ENCODE assay signal across 12 cellular contexts in the genomic region with DNA sequence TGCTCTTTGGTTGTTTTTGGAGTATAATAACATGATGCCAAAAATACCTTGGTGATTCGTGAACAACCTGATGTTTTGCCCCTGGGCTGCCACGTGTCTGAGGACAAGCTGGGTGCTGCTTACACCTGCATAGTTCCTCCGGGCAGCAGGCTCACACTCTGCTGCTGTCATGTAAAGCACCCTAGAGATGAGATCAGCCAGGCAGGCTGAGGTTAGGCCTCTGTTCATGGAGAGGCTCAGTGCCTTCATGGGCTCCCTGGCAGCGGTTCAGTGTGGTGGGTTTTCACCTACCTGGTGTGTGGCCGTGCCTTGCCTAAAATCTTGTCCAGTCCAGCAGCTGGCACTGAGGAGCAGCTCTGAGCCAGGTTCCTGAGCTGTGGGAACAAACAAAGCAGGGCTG.
DNase-seq lines count a peak whose midpoint lies in the region; ATAC-seq, FAIRE-seq and TF ChIP-seq lines count a peak whose summit lies in the region.
"Had no signal": no experiment of that assay in that cellular context is flagged by ENCODE, and none has a peak within 500 bp of the region (broad histone marks: within the 10 kb centered on the region; RNA-seq: fewer than 3 reads in every experiment).

No MANE protein-coding gene starts in this region.

- intact Hi-C loops in CD4-positive, alpha-beta T cell (cut with DNase I, micrococcal nuclease), result loop anchor here (1.0 to 10.0 kb wide), 6 partner anchors 30 to 460 kb away; partner anchors contain the start of gene DYNLT1 (in 1 of the 2)
- intact Hi-C loops in left ventricle myocardium inferior (cut with micrococcal nuclease), result no loop called here
- intact Hi-C loops in esophagus squamous epithelium (cut with DNase I), result loop anchor here (5.0 kb wide), 1 partner anchor 93 kb away; no protein-coding TSS in a partner anchor

- H3K36me3 ChIP-seq in left ventricle myocardium inferior, result no peaks in the 10 kb centered on the region
- no peaks in the 10 kb centered on the region for H3K36me3 ChIP-seq in esophagus squamous epithelium

- no peak for FAIRE-seq in GM12892 (lab: Jason Lieb, UNC)

- 43% methylated on average over 3 of the region's 5 CpGs; no CpG with 5 or more reads in 1 of the 2 donors for WGBS in esophagus squamous epithelium, 2 donors

- H3K4me1 Mint-ChIP-seq in CD4-positive, alpha-beta T cell (ENCODE audit: low read depth), result peaks cover 85% of the 10 kb centered on the region

- H3K27ac Mint-ChIP-seq in CD4-positive, alpha-beta T cell, result peak overlapping the region; percentile 38
- H3K27ac Mint-ChIP-seq: dendritic cell treated with granulocyte-macrophage colony-stimulating factor and Interleukin-4, amounts not matched to agents 40 ng/mL and 50 ng/mL, for 4 days; nephron had no signal

- H3K4me1 ChIP-seq in foreskin keratinocyte (peaks cover 11% of the 10 kb centered on the region), left ventricle myocardium inferior (peaks cover 11% of the 10 kb centered on the region), esophagus squamous epithelium (peaks cover 0 to 49% (median 15%) of the 10 kb centered on the region in 3 donors)

- POLR2A ChIA-PET in CD4-positive, alpha-beta T cell (lab: Charles Lee), result interaction anchor here (0.8 to 4.8 kb wide), 7 partner anchors 30 to 96 kb away, joined by 3 to 46 read pairs (median 10); partner anchors contain the start of gene TAGAP

- no peaks in the 10 kb centered on the region for H3K27me3 Mint-ChIP-seq in CD4-positive, alpha-beta T cell
- H3K27me3 Mint-ChIP-seq: dendritic cell treated with granulocyte-macrophage colony-stimulating factor and Interleukin-4, amounts not matched to agents 40 ng/mL and 50 ng/mL, for 4 days had no signal

- ATAC-seq in CD4-positive, alpha-beta T cell (ENCODE audit: poor library complexity), result no peak
- peak; percentile 81 for ATAC-seq in foreskin keratinocyte

- peak; percentile 45; the same call in 1 of the 2 replicates for TF ChIP-seq POLR2A in GM12892 (IDR thresholded peaks at IDR 0.05; ENCODE audit: low read depth, low read length)
- TF ChIP-seq POLR2A in esophagus squamous epithelium (IDR thresholded peaks at IDR 0.05), result peak in 1 of 4 donors; percentile 36

- H3K9me3 ChIP-seq in CD4-positive, alpha-beta T cell (ENCODE audit: control insufficient read depth, low read length), result no peaks in the 10 kb centered on the region
- H3K9me3 ChIP-seq in left ventricle myocardium inferior (replicated peaks) (no peaks in the 10 kb centered on the region), esophagus squamous epithelium (no peaks in the 10 kb centered on the region)
- H3K9me3 ChIP-seq: SK-N-SH had no signal

- DNase-seq in CD4-positive, alpha-beta T cell, result no peak
- DNase-seq in GM12892 (ENCODE audit: insufficient read length) (no peak), SHP77 (lab: John Stamatoyannopoulos, UW) (peak; percentile 41 to 60), foreskin keratinocyte (peak; percentile 74 to 88), AG08396 (ENCODE audit: low spot score) (no peak), left ventricle myocardium inferior (no peak), esophagus squamous epithelium (lab: John Stamatoyannopoulos, UW) (no peak), putamen (ENCODE audit: low spot score) (no peak)
- DNase-seq: NCI-H2029, SK-N-SH had no signal

- peak overlapping the region; percentile 34 for H3K4me3 Mint-ChIP-seq in CD4-positive, alpha-beta T cell
- H3K4me3 Mint-ChIP-seq: dendritic cell treated with granulocyte-macrophage colony-stimulating factor and Interleukin-4, amounts not matched to agents 40 ng/mL and 50 ng/mL, for 4 days; nephron had no signal

- no peaks in the 10 kb centered on the region for H3K36me3 Mint-ChIP-seq in CD4-positive, alpha-beta T cell (ENCODE audit: low read depth)

- TF ChIP-seq CTCF in CD4-positive, alpha-beta T cell (IDR thresholded peaks at IDR 0.05), result no peak
- TF ChIP-seq CTCF in foreskin keratinocyte (conservative IDR thresholded peaks at IDR 0.05), result no peak
- TF ChIP-seq CTCF in left ventricle myocardium inferior (IDR thresholded peaks at IDR 0.05; ENCODE audit: borderline replicate concordance), result no peak
- TF ChIP-seq CTCF in esophagus squamous epithelium (IDR thresholded peaks at IDR 0.05), result no peak

- H3K9me3 Mint-ChIP-seq in CD4-positive, alpha-beta T cell, result no peaks in the 10 kb centered on the region
- H3K9me3 Mint-ChIP-seq: dendritic cell treated with granulocyte-macrophage colony-stimulating factor and Interleukin-4, amounts not matched to agents 40 ng/mL and 50 ng/mL, for 4 days; nephron had no signal

- CTCF ChIA-PET in CD4-positive, alpha-beta T cell (lab: Charles Lee), result interaction anchor here (0.8 to 8.8 kb wide), 10 partner anchors 30 to 105 kb away, joined by 3 to 77 read pairs (median 8); partner anchors contain the start of genes RSPH3 and TAGAP

- H3K27me3 ChIP-seq in CD4-positive, alpha-beta T cell (ENCODE audit: control insufficient read depth, insufficient read depth, low read length), result no peaks in the 10 kb centered on the region
- H3K27me3 ChIP-seq in foreskin keratinocyte (peaks cover 11% of the 10 kb centered on the region), left ventricle myocardium inferior (ENCODE audit: low read depth) (peaks cover 13% of the 10 kb centered on the region), esophagus squamous epithelium (no peaks in the 10 kb centered on the region)

- peak overlapping the region; percentile 55 for H3K27ac ChIP-seq in CD4-positive, alpha-beta T cell (ENCODE audit: low read depth, low read length)
- H3K27ac ChIP-seq in foreskin keratinocyte, result no peak overlapping the region
- H3K27ac ChIP-seq in left ventricle myocardium inferior (replicated peaks), result no peak overlapping the region
- peak overlapping the region in 1 of 4 donors; percentile 37 for H3K27ac ChIP-seq in esophagus squamous epithelium

- no peak overlapping the region for H3K4me3 ChIP-seq in left ventricle myocardium inferior
- H3K4me3 ChIP-seq in esophagus squamous epithelium, result no peak overlapping the region

Comparison
In these comparisons a context has a peak if more than half of its experiments do, and no peak if none do; other contexts are left out.
1. DNase-seq: peak in SHP77 (2 of 2) and foreskin keratinocyte (2 of 2); none in CD4-positive, alpha-beta T cell (0 of 10), GM12892 (single experiment), AG08396 (single experiment), left ventricle myocardium inferior (single experiment), esophagus squamous epithelium (single experiment) and putamen (single experiment).